Comparison of ENCODE assay signal across 17 cellular contexts in the genomic region with DNA sequence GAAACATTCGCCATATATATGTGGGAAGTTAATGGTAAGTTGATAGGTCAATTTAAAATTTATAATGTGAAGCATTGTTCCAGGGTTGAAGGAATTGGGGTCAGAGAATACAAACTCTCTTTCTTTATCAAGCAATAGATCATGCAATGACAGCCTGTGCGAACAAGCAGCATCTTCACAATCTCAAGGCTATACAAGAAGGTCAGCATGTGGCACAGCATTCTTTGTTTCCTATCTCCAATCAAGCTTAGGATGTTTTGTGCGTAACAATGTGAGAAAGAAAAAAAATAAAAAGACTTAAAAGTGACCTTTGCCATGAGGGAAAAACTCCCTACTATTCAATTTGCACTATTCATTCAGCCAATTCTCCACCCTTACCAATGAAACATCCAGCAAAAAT.
"Had no signal": no experiment of that assay in that cellular context is flagged by ENCODE, and none has a peak within 500 bp of the region (broad histone marks: within the 10 kb centered on the region; RNA-seq: fewer than 3 reads in every experiment).

No MANE protein-coding gene starts in this region.

- H3K9me3 ChIP-seq: mucosa of descending colon, pancreas, prostate gland, right lobe of liver, uterus had no signal

- H3K4me1 Mint-ChIP-seq: naive thymus-derived CD8-positive, alpha-beta T cell; stimulated activated effector memory CD8-positive, alpha-beta T cell treated with anti-CD3 and anti-CD28 coated beads, Interleukin-12 subunit alpha, Interleukin-12 subunit beta, amount 100 ng/mL, for 72 hours had no signal

- ATAC-seq: heart left ventricle; left colon; mucosa of descending colon; naive thymus-derived CD8-positive, alpha-beta T cell; pancreas; right lobe of liver; stimulated activated effector memory CD8-positive, alpha-beta T cell treated with anti-CD3 and anti-CD28 coated beads, Interleukin-12 subunit alpha, Interleukin-12 subunit beta, amount 100 ng/mL, for 72 hours had no signal

- H3K4me3 Mint-ChIP-seq: dendritic cell treated with granulocyte-macrophage colony-stimulating factor and Interleukin-4, amounts not matched to agents 40 ng/mL and 50 ng/mL, for 4 days; naive thymus-derived CD8-positive, alpha-beta T cell; stimulated activated effector memory CD8-positive, alpha-beta T cell treated with anti-CD3 and anti-CD28 coated beads, Interleukin-12 subunit alpha, Interleukin-12 subunit beta, amount 100 ng/mL, for 72 hours; stimulated activated naive CD8-positive, alpha-beta T cell treated with anti-CD3 and anti-CD28 coated beads, Interleukin-15, Interleukin-2, amounts not matched to agents 100 ng/mL and 50 ng/mL, for 24 hours had no signal

- H3K27ac Mint-ChIP-seq: dendritic cell treated with granulocyte-macrophage colony-stimulating factor and Interleukin-4, amounts not matched to agents 40 ng/mL and 50 ng/mL, for 4 days; naive thymus-derived CD8-positive, alpha-beta T cell; stimulated activated effector memory CD8-positive, alpha-beta T cell treated with anti-CD3 and anti-CD28 coated beads, Interleukin-12 subunit alpha, Interleukin-12 subunit beta, amount 100 ng/mL, for 72 hours; stimulated activated naive CD8-positive, alpha-beta T cell treated with anti-CD3 and anti-CD28 coated beads, Interleukin-15, Interleukin-2, amounts not matched to agents 100 ng/mL and 50 ng/mL, for 24 hours had no signal

- H3K27ac ChIP-seq: heart left ventricle, pancreas, prostate gland, right lobe of liver, tibial artery, upper lobe of left lung, uterus had no signal

- H3K36me3 Mint-ChIP-seq: naive thymus-derived CD8-positive, alpha-beta T cell; stimulated activated effector memory CD8-positive, alpha-beta T cell treated with anti-CD3 and anti-CD28 coated beads, Interleukin-12 subunit alpha, Interleukin-12 subunit beta, amount 100 ng/mL, for 72 hours had no signal

- DNase-seq: heart left ventricle; hippocampal formation; left colon; mucosa of descending colon; naive thymus-derived CD8-positive, alpha-beta T cell; occipital lobe; pancreas; right lobe of liver; stimulated activated CD4-positive, alpha-beta T cell treated with anti-CD3 and anti-CD28 coated beads, Interleukin-4, amount 100 ng/mL, for 1 hour; stimulated activated CD8-positive, alpha-beta memory T cell treated with anti-CD3 and anti-CD28 coated beads, Interleukin-4, amount 100 ng/mL, for 48 hours; tibial artery; upper lobe of left lung; uterus had no signal

- H3K4me1 ChIP-seq: heart left ventricle, pancreas, prostate gland, right lobe of liver, tibial artery, upper lobe of left lung, uterus had no signal

- H3K9me3 Mint-ChIP-seq: stimulated activated effector memory CD8-positive, alpha-beta T cell treated with anti-CD3 and anti-CD28 coated beads, Interleukin-12 subunit alpha, Interleukin-12 subunit beta, amount 100 ng/mL, for 72 hours had no signal

- H3K4me3 ChIP-seq: heart left ventricle, mucosa of descending colon, pancreas, prostate gland, right lobe of liver, tibial artery, upper lobe of left lung, uterus had no signal

- H3K27me3 Mint-ChIP-seq: dendritic cell treated with granulocyte-macrophage colony-stimulating factor and Interleukin-4, amounts not matched to agents 40 ng/mL and 50 ng/mL, for 4 days; stimulated activated naive CD8-positive, alpha-beta T cell treated with anti-CD3 and anti-CD28 coated beads, Interleukin-15, Interleukin-2, amounts not matched to agents 100 ng/mL and 50 ng/mL, for 24 hours had no signal

- H3K36me3 ChIP-seq: heart left ventricle, pancreas, prostate gland, right lobe of liver, tibial artery, upper lobe of left lung, uterus had no signal

- H3K27me3 ChIP-seq: heart left ventricle, pancreas, right lobe of liver, tibial artery, upper lobe of left lung, uterus had no signal
